In genomic region chr11:86672007-86672621, GRCh38 we compare ENCODE assay signal across 8 cellular contexts. TPM values are rescaled to one million over a fixed set of nuclear protein-coding genes. Genes with fewer than 3 reads are reported as not detected.
DNase-seq lines count a peak whose midpoint lies in the region; ATAC-seq, FAIRE-seq and TF ChIP-seq lines count a peak whose summit lies in the region.

TSS of gene ME3 (minus strand) at chr11:86672616.

- H3K27me3 ChIP-seq in HUES6 (ENCODE audit: control insufficient read depth, insufficient read depth, low read length) (peaks cover 46% of the 10 kb centered on the region), prostate gland (replicated peaks; ENCODE audit: insufficient read depth) (no peaks in the 10 kb centered on the region)

- H3K27me3 Mint-ChIP-seq in T-helper 17 cell = peaks cover 29% of the 10 kb centered on the region

- peaks cover 2% of the 10 kb centered on the region for H3K36me3 Mint-ChIP-seq in T-helper 17 cell (ENCODE audit: low read depth)

- H3K4me3 Mint-ChIP-seq in T-helper 17 cell = peak within 1 kb of the TSS; percentile 87

- H3K4me3 ChIP-seq in HUES6 (ENCODE audit: low read depth, low read length) (peak within 1 kb of the TSS; percentile 65), astrocyte of the cerebellum (ENCODE audit: low read depth, low read length) (peak within 1 kb of the TSS; percentile 60), prostate gland (peak within 1 kb of the TSS; percentile 53 to 63)

- TF ChIP-seq CTCF in astrocyte of the cerebellum (IDR thresholded peaks at IDR 0.05; ENCODE audit: low read depth, low read length, missing control alignments) = no peak
- no peak for TF ChIP-seq CTCF in prostate gland (IDR thresholded peaks at IDR 0.05)

- H3K4me1 ChIP-seq in HUES6 (ENCODE audit: control insufficient read depth, insufficient read depth, low read length) = peaks cover 16% of the 10 kb centered on the region
- peaks cover 3% of the 10 kb centered on the region for H3K4me1 ChIP-seq in prostate gland (replicated peaks)

- TF ChIP-seq POLR2A in prostate gland (IDR thresholded peaks at IDR 0.05) = no peak

- DNase-seq in GM03348 (ENCODE audit: low spot score) (peak; percentile 69), T-helper 17 cell (peak in 2 of 3 donors; percentile 10 to 24), astrocyte of the cerebellum (ENCODE audit: low read depth) (no peak), hepatic stellate cell (ENCODE audit: low spot score) (peak; percentile 54), prostate gland (ENCODE audit: low spot score) (peak; percentile 55), NK-92 (lab: John Stamatoyannopoulos, UW; ENCODE audit: unreplicated experiment) (no peak), urothelium cell line (ENCODE audit: low spot score) (no peak)

- peaks cover 10% of the 10 kb centered on the region for H3K4me1 Mint-ChIP-seq in T-helper 17 cell

- peak within 1 kb of the TSS; percentile 67 for H3K27ac Mint-ChIP-seq in T-helper 17 cell

- H3K36me3 ChIP-seq in HUES6 (ENCODE audit: control insufficient read depth, insufficient read depth, low read length) (no peaks in the 10 kb centered on the region), prostate gland (no peaks in the 10 kb centered on the region)

- H3K9ac ChIP-seq in HUES6 (ENCODE audit: low read length) = peak within 1 kb of the TSS; percentile 52

- H3K27ac ChIP-seq in HUES6 (ENCODE audit: low read depth, low read length) (no peak within 1 kb of the TSS), prostate gland (peak within 1 kb of the TSS; percentile 91 to 92)

- in situ Hi-C loops in astrocyte of the cerebellum (cut with HindIII; ENCODE audit: low sequenced_read_pairs) = no loop called here

- 3% methylated on average over 52 of the region's 52 CpGs for WGBS in prostate gland

- intact Hi-C loops in prostate gland (cut with DNase I) = loop anchor here (5.0 kb wide), 2 partner anchors 50 to 130 kb away; partner anchors contain the start of gene PRSS23

- no peak for FAIRE-seq in urothelium cell line (lab: Jason Lieb, UNC)

- peak; percentile 86 for ATAC-seq in T-helper 17 cell

- H3K9me3 ChIP-seq in HUES6 (ENCODE audit: control insufficient read depth, insufficient read depth, low read depth, low read length) (no peaks in the 10 kb centered on the region), T-helper 17 cell (ENCODE audit: control insufficient read depth, low read length, poor library complexity, severe bottlenecking) (no peaks in the 10 kb centered on the region), prostate gland (no peaks in the 10 kb centered on the region)

RNA-seq across cellular contexts. Expression of gene ME3, which starts in this region (rescaled TPM):
- total RNA-seq in T-helper 17 cell (1 to 10 TPM; 2.7 to 3.3 TPM), prostate gland (100 to 1,000 TPM in 1 of 2 donors, 10 to 100 TPM in 1; 31.4 to 107 TPM)

Comparison
In these comparisons a context has a peak if more than half of its experiments do, and no peak if none do; other contexts are left out.
1. RNA of gene ME3 (total RNA-seq): 31.4 to 107 TPM in prostate gland; 2.7 to 3.3 TPM in T-helper 17 cell; every median in the first group is over 4 times any median in the second.
2. DNase-seq: peak in GM03348 (single experiment), T-helper 17 cell (2 of 3), hepatic stellate cell (single experiment) and prostate gland (single experiment); none in astrocyte of the cerebellum (single experiment), NK-92 (single experiment) and urothelium cell line (single experiment).
3. Peak in every context shown above with its lines, with median percentiles within 50 percentile points of each other: H3K4me3 ChIP-seq.